8 cellular contexts compared by ENCODE assay signal in genomic region chr10:35300063-35300699, GRCh38. TPM values are rescaled to one million over a fixed set of nuclear protein-coding genes. Genes with fewer than 3 reads are reported as not detected.
DNase-seq lines count a peak whose midpoint lies in the region; ATAC-seq and TF ChIP-seq lines count a peak whose summit lies in the region.
"Had no signal": no experiment of that assay in that cellular context is flagged by ENCODE, and none has a peak within 500 bp of the region (broad histone marks: within the 10 kb centered on the region; RNA-seq: fewer than 3 reads in every experiment).

No MANE protein-coding gene starts in this region.

- H3K4me1 ChIP-seq in tibial nerve = peaks cover 0 to 6% (median 0%) of the 10 kb centered on the region in 4 donors
- no peaks in the 10 kb centered on the region for H3K4me1 ChIP-seq in neural progenitor cell

- no peaks in the 10 kb centered on the region for H3F3A ChIP-seq in neural progenitor cell (ENCODE audit: low read depth)

- H3K27ac ChIP-seq in tibial nerve = no peak overlapping the region
- H3K27ac ChIP-seq in neural progenitor cell = no peak overlapping the region

- TF ChIP-seq CTCF in tibial nerve (IDR thresholded peaks at IDR 0.05) (no peak), neural progenitor cell (IDR thresholded peaks at IDR 0.05) (no peak)

- H3K36me3 Mint-ChIP-seq in neural progenitor cell = no peaks in the 10 kb centered on the region
- H3K36me3 Mint-ChIP-seq in activated naive CD4-positive, alpha-beta T cell treated with anti-CD3 and anti-CD28 coated beads, Interleukin-2, amount 10 ng/mL, durations not matched to agents 7 days and 5 days = no peaks in the 10 kb centered on the region

- peaks cover 8% of the 10 kb centered on the region for H3K9me3 Mint-ChIP-seq in neural progenitor cell
- H3K9me3 Mint-ChIP-seq in activated naive CD4-positive, alpha-beta T cell treated with anti-CD3 and anti-CD28 coated beads, Interleukin-2, amount 10 ng/mL, durations not matched to agents 7 days and 5 days = no peaks in the 10 kb centered on the region

- H3K79me2 ChIP-seq in neural progenitor cell (ENCODE audit: low read depth) = no peaks in the 10 kb centered on the region

- H3K4me2 ChIP-seq in neural progenitor cell = no peak overlapping the region

- no peaks in the 10 kb centered on the region for H3K27me3 ChIP-seq in tibial nerve
- H3K27me3 ChIP-seq in neural progenitor cell = no peaks in the 10 kb centered on the region

- H3K9me3 ChIP-seq in tibial nerve = no peaks in the 10 kb centered on the region
- H3K9me3 ChIP-seq in neural progenitor cell (ENCODE audit: low read depth) = no peaks in the 10 kb centered on the region

- 42 to 50% methylated on average over 11 of the region's 11 CpGs for WGBS in tibial nerve, 2 donors

- H3K4me3 ChIP-seq in tibial nerve (no peak overlapping the region), neural progenitor cell (no peak overlapping the region)

- no peaks in the 10 kb centered on the region for H3K36me3 ChIP-seq in tibial nerve
- H3K36me3 ChIP-seq in neural progenitor cell = no peaks in the 10 kb centered on the region

- ATAC-seq in GM18520 (IDR thresholded peaks at IDR 0.05; ENCODE audit: unreplicated experiment) = peak; percentile 84
- peak; percentile 96 for ATAC-seq in HG02571 (IDR thresholded peaks at IDR 0.05; ENCODE audit: unreplicated experiment)

- CTCF ChIA-PET in activated naive CD4-positive, alpha-beta T cell treated with anti-CD3 and anti-CD28 coated beads, Interleukin-2, amount 10 ng/mL, durations not matched to agents 7 days and 5 days (lab: Charles Lee) = no interaction called here

- no peak for TF ChIP-seq POLR2A in tibial nerve (IDR thresholded peaks at IDR 0.05)

- H3K9ac ChIP-seq in neural progenitor cell = no peak overlapping the region

- TF ChIP-seq EP300 in tibial nerve (IDR thresholded peaks at IDR 0.05) = no peak

- H3K4me3 Mint-ChIP-seq in neural progenitor cell = no peak overlapping the region
- no peak overlapping the region for H3K4me3 Mint-ChIP-seq in activated naive CD4-positive, alpha-beta T cell treated with anti-CD3 and anti-CD28 coated beads, Interleukin-2, amount 10 ng/mL, durations not matched to agents 7 days and 5 days
- H3K4me3 Mint-ChIP-seq: T-helper 1 cell treated with Interleukin-12 subunit alpha and Interleukin-12 subunit beta and Interleukin-4 antibody, amounts not matched to agents 30 μg/mL and 1 μg/mL, for 36 hours had no signal

- H4K20me1 ChIP-seq in neural progenitor cell (ENCODE audit: low read depth) = no peaks in the 10 kb centered on the region

- no peak overlapping the region for H2AFZ ChIP-seq in neural progenitor cell (replicated peaks)

- H3K4me1 Mint-ChIP-seq in neural progenitor cell = no peaks in the 10 kb centered on the region
- peaks cover 4% of the 10 kb centered on the region for H3K4me1 Mint-ChIP-seq in activated naive CD4-positive, alpha-beta T cell treated with anti-CD3 and anti-CD28 coated beads, Interleukin-2, amount 10 ng/mL, durations not matched to agents 7 days and 5 days

- no peaks in the 10 kb centered on the region for H3K27me3 Mint-ChIP-seq in neural progenitor cell (ENCODE audit: insufficient read depth, low read depth)
- H3K27me3 Mint-ChIP-seq in activated naive CD4-positive, alpha-beta T cell treated with anti-CD3 and anti-CD28 coated beads, Interleukin-2, amount 10 ng/mL, durations not matched to agents 7 days and 5 days = peaks cover 27% of the 10 kb centered on the region

- DNase-seq in NCI-H2171 treated with DMSO at 0.1 percent for 48 hours (lab: John Stamatoyannopoulos, UW) (peak; percentile 78), fibroblast of the conjunctiva (ENCODE audit: low read depth) (peak; percentile 93), tibial nerve (ENCODE audit: low spot score in 2 of 2) (peak; percentile 21 to 37), neural progenitor cell (ENCODE audit: low spot score) (no peak)
- DNase-seq in activated naive CD4-positive, alpha-beta T cell treated with anti-CD3 and anti-CD28 coated beads, Interleukin-2, amount 10 ng/mL, durations not matched to agents 7 days and 5 days = no peak

- H3K27ac Mint-ChIP-seq in neural progenitor cell = no peak overlapping the region
- no peak overlapping the region for H3K27ac Mint-ChIP-seq in activated naive CD4-positive, alpha-beta T cell treated with anti-CD3 and anti-CD28 coated beads, Interleukin-2, amount 10 ng/mL, durations not matched to agents 7 days and 5 days
- H3K27ac Mint-ChIP-seq: T-helper 1 cell treated with Interleukin-12 subunit alpha and Interleukin-12 subunit beta and Interleukin-4 antibody, amounts not matched to agents 30 μg/mL and 1 μg/mL, for 36 hours had no signal

RNA-seq across cellular contexts. Expression of gene CCNY, which starts 36.1 kb away (rescaled TPM):
- total RNA-seq in tibial nerve (10 to 100 TPM; 24.3 to 27.6 (median 26.5) TPM), neural progenitor cell (ENCODE audit: low replicate concordance) (43.0 and 46.7 TPM in 2 replicates)

Comparison
In these comparisons a context has a peak if more than half of its experiments do, and no peak if none do; other contexts are left out.
1. DNase-seq: peak in NCI-H2171 treated with DMSO at 0.1 percent for 48 hours (single experiment), fibroblast of the conjunctiva (single experiment) and tibial nerve (2 of 2); none in neural progenitor cell (single experiment) and activated naive CD4-positive, alpha-beta T cell treated with anti-CD3 and anti-CD28 coated beads, Interleukin-2, amount 10 ng/mL, durations not matched to agents 7 days and 5 days (single experiment).